In genomic region chr11:6619021-6619745, GRCh38 we compare ENCODE assay signal across 8 cellular contexts. TPM values are rescaled to one million over a fixed set of nuclear protein-coding genes. Genes with fewer than 3 reads are reported as not detected.
DNase-seq lines count a peak whose midpoint lies in the region; ATAC-seq and TF ChIP-seq lines count a peak whose summit lies in the region.

Gene TPP1 (minus strand): TSS chr11:6619422. CDS start chr11:6619400, 22 bp downstream.

- TF ChIP-seq EP300 in Ishikawa (IDR thresholded peaks at IDR 0.05; ENCODE audit: borderline replicate concordance) = no peak

- H3K4me3 ChIP-seq in epithelial cell of proximal tubule (ENCODE audit: low read depth, low read length) = peak within 1 kb of the TSS; percentile 91

- no peak for TF ChIP-seq RAD21 in Ishikawa (IDR thresholded peaks at IDR 0.05; ENCODE audit: low read depth)

- TF ChIP-seq CTCF in epithelial cell of proximal tubule (conservative IDR thresholded peaks at IDR 0.05; ENCODE audit: low read depth, low read length) = no peak

- DNase-seq in DMS153 treated with DMSO at 0.1 percent for 48 hours (lab: John Stamatoyannopoulos, UW; ENCODE audit: unreplicated experiment) = peak; percentile 88
- DNase-seq in OCI-M2 (lab: John Stamatoyannopoulos, UW; ENCODE audit: unreplicated experiment) = peak; percentile 66
- peak; percentile 89 for DNase-seq in activated T-cell treated with anti-CD3 and anti-CD28 coated beads for 4 hours
- peak; percentile 63 for DNase-seq in epithelial cell of proximal tubule (ENCODE audit: low read depth)
- DNase-seq in mucosa of gallbladder (ENCODE audit: low spot score) = peak; percentile 96
- peak; percentile 83 to 88 for DNase-seq in stimulated activated CD8-positive, alpha-beta memory T cell treated with anti-CD3 and anti-CD28 coated beads, Interleukin-4, amount 100 ng/mL, for 4 hours (ENCODE audit: low read depth in 2 of 2, low spot score in 1 of 2)

- peak; percentile 99 for ATAC-seq in GM21619 (IDR thresholded peaks at IDR 0.05; ENCODE audit: unreplicated experiment)

TF ChIP-seq in Ishikawa, 13 proteins besides CTCF, POLR2A, EP300 and RAD21:
- TF ChIP-seq CREB1 (IDR thresholded peaks at IDR 0.05; ENCODE audit: low read depth) (peak; percentile 94), TCF12 (IDR thresholded peaks at IDR 0.05; ENCODE audit: low read depth) (0 out of 2 replicates have a peak, but pooled peaks have one; percentile 45), YY1 (IDR thresholded peaks at IDR 0.05; ENCODE audit: low read depth) (no peak), TAF1 (IDR thresholded peaks at IDR 0.05; ENCODE audit: low read depth) (peak; percentile 58; the same call in 1 of the 2 replicates), FOXM1 (IDR thresholded peaks at IDR 0.05; ENCODE audit: borderline replicate concordance, low read depth) (no peak), NFIC (IDR thresholded peaks at IDR 0.05) (no peak), EGR1 (IDR thresholded peaks at IDR 0.05) (no peak), CEBPB (IDR thresholded peaks at IDR 0.05) (no peak), ZBTB7A (IDR thresholded peaks at IDR 0.05; ENCODE audit: low read depth) (0 out of 2 replicates have a peak, but pooled peaks have one; percentile 50), TEAD4 (IDR thresholded peaks at IDR 0.05) (no peak)
- TF ChIP-seq, protein P1, sequence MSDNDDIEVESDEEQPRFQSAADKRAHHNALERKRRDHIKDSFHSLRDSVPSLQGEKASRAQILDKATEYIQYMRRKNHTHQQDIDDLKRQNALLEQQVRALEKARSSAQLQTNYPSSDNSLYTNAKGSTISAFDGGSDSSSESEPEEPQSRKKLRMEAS (IDR thresholded peaks at IDR 0.05) = peak; percentile 63
- TF ChIP-seq, protein P2, sequence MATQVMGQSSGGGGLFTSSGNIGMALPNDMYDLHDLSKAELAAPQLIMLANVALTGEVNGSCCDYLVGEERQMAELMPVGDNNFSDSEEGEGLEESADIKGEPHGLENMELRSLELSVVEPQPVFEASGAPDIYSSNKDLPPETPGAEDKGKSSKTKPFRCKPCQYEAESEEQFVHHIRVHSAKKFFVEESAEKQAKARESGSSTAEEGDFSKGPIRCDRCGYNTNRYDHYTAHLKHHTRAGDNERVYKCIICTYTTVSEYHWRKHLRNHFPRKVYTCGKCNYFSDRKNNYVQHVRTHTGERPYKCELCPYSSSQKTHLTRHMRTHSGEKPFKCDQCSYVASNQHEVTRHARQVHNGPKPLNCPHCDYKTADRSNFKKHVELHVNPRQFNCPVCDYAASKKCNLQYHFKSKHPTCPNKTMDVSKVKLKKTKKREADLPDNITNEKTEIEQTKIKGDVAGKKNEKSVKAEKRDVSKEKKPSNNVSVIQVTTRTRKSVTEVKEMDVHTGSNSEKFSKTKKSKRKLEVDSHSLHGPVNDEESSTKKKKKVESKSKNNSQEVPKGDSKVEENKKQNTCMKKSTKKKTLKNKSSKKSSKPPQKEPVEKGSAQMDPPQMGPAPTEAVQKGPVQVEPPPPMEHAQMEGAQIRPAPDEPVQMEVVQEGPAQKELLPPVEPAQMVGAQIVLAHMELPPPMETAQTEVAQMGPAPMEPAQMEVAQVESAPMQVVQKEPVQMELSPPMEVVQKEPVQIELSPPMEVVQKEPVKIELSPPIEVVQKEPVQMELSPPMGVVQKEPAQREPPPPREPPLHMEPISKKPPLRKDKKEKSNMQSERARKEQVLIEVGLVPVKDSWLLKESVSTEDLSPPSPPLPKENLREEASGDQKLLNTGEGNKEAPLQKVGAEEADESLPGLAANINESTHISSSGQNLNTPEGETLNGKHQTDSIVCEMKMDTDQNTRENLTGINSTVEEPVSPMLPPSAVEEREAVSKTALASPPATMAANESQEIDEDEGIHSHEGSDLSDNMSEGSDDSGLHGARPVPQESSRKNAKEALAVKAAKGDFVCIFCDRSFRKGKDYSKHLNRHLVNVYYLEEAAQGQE (IDR thresholded peaks at IDR 0.05; ENCODE audit: low read depth) = no peak
- TF ChIP-seq, protein P3, sequence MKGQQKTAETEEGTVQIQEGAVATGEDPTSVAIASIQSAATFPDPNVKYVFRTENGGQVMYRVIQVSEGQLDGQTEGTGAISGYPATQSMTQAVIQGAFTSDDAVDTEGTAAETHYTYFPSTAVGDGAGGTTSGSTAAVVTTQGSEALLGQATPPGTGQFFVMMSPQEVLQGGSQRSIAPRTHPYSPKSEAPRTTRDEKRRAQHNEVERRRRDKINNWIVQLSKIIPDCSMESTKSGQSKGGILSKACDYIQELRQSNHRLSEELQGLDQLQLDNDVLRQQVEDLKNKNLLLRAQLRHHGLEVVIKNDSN (IDR thresholded peaks at IDR 0.05) = peak; percentile 100

RNA-seq across cellular contexts. Expression of gene TPP1, which starts in this region (rescaled TPM):
- total RNA-seq in epithelial cell of proximal tubule (7.4 and 15.4 TPM in 2 replicates), mucosa of gallbladder (161 TPM)

Comparison
In these comparisons a context has a peak if more than half of its experiments do, and no peak if none do; other contexts are left out.
1. Peak in every context shown above with its lines: DNase-seq, ATAC-seq and H3K4me3 ChIP-seq.